1 cellular context compared by ENCODE assay signal in the genomic region with DNA sequence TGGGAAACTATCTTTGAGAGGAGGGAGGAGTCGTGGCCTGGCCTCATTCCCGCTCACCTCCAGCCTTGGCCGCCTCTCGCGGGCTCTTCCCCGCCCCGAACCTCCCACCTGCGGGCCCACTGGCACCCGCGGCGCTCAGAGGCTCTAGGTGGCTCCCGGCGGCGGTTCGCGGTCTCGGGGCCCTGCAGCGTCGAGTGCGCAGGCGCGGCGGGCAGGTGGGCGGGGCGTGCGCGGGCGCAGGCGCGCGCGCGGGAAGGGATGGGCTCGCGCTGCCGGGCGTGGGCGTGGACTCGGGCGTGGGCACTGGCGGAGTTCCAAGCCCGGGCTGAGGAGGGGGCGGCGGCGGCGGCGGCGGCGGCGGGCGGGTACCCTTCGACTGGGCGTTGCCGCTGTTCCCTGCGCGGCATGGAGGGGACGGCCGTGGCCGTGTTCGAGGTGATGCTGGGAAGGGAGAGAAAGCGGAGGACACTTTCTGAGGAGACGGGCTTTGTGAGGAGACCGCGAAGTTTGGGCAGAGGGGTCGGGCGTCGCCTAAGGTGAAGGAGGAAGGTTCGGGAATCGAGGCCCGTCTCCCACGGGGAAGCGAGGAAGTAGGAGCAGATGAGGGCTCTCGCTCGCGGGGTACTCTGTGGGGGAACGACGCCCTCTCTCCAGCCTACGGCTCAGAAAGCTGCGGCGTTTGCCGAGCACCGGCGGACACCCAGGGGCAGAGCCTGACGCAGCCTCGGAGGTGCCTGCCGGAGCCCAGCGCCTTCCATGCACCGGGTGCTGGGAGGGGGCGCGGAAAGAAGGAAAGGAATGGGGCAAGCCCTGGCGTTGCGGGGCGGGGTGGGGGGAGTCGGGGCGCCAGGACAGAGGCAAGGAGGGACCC.
TF ChIP-seq lines count a peak whose summit lies in the region.

No MANE protein-coding gene starts in this region.

TF ChIP-seq in HepG2, 621 proteins besides CTCF, POLR2A, EP300 and RAD21 (continued from another document and continues in another):
- 0 out of 2 replicates have a peak, but pooled peaks have one; percentile 1 for TF ChIP-seq NR2C2 (CRISPR knock-in tag; IDR thresholded peaks at IDR 0.05; ENCODE audit: borderline replicate concordance)
- TF ChIP-seq ZNF552 (CRISPR knock-in tag; IDR thresholded peaks at IDR 0.05; ENCODE audit: borderline replicate concordance), result no peak
- TF ChIP-seq TBX2 (CRISPR knock-in tag; IDR thresholded peaks at IDR 0.05; ENCODE audit: borderline replicate concordance), result no peak
- TF ChIP-seq MED8 (CRISPR knock-in tag; IDR thresholded peaks at IDR 0.05; ENCODE audit: insufficient replicate concordance), result no peak
- TF ChIP-seq ZNF746 (CRISPR knock-in tag; IDR thresholded peaks at IDR 0.05), result peak; percentile 51; the same call in 1 of the 2 replicates
- TF ChIP-seq, protein P1, sequence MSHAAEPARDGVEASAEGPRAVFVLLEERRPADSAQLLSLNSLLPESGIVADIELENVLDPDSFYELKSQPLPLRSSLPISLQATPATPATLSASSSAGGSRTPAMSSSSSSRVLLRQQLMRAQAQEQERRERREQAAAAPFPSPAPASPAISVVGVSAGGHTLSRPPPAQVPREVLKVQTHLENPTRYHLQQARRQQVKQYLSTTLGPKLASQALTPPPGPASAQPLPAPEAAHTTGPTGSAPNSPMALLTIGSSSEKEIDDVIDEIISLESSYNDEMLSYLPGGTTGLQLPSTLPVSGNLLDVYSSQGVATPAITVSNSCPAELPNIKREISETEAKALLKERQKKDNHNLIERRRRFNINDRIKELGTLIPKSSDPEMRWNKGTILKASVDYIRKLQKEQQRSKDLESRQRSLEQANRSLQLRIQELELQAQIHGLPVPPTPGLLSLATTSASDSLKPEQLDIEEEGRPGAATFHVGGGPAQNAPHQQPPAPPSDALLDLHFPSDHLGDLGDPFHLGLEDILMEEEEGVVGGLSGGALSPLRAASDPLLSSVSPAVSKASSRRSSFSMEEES (CRISPR knock-in tag; IDR thresholded peaks at IDR 0.05), result no peak
- TF ChIP-seq KDM2A (CRISPR knock-in tag; IDR thresholded peaks at IDR 0.05; ENCODE audit: borderline replicate concordance, low read depth), result peak; percentile 82; the same call in 1 of the 2 replicates
- TF ChIP-seq HNRNPK (IDR thresholded peaks at IDR 0.05; ENCODE audit: low read depth, low read length, poor library complexity, severe bottlenecking), result peak; percentile 10
- TF ChIP-seq NR2F1 (CRISPR knock-in tag; IDR thresholded peaks at IDR 0.05), result no peak
- no peak for TF ChIP-seq LCORL (IDR thresholded peaks at IDR 0.05)
- TF ChIP-seq LCORL (CRISPR knock-in tag; IDR thresholded peaks at IDR 0.05), result no peak
- TF ChIP-seq ZNF790 (CRISPR knock-in tag; IDR thresholded peaks at IDR 0.05; ENCODE audit: borderline replicate concordance), result peak; percentile 60; the same call in 1 of the 2 replicates
- TF ChIP-seq DNMT3B (CRISPR knock-in tag; conservative IDR thresholded peaks at IDR 0.05), result no peak
- TF ChIP-seq, protein P2, sequence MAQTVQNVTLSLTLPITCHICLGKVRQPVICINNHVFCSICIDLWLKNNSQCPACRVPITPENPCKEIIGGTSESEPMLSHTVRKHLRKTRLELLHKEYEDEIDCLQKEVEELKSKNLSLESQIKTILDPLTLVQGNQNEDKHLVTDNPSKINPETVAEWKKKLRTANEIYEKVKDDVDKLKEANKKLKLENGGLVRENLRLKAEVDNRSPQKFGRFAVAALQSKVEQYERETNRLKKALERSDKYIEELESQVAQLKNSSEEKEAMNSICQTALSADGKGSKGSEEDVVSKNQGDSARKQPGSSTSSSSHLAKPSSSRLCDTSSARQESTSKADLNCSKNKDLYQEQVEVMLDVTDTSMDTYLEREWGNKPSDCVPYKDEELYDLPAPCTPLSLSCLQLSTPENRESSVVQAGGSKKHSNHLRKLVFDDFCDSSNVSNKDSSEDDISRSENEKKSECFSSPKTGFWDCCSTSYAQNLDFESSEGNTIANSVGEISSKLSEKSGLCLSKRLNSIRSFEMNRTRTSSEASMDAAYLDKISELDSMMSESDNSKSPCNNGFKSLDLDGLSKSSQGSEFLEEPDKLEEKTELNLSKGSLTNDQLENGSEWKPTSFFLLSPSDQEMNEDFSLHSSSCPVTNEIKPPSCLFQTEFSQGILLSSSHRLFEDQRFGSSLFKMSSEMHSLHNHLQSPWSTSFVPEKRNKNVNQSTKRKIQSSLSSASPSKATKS (CRISPR knock-in tag; IDR thresholded peaks at IDR 0.05), result no peak
- TF ChIP-seq, protein P3, sequence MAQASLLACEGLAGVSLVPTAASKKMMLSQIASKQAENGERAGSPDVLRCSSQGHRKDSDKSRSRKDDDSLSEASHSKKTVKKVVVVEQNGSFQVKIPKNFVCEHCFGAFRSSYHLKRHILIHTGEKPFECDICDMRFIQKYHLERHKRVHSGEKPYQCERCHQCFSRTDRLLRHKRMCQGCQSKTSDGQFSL (CRISPR knock-in tag; IDR thresholded peaks at IDR 0.05), result no peak
- TF ChIP-seq NR2F2 (IDR thresholded peaks at IDR 0.05; ENCODE audit: borderline replicate concordance, low read depth), result no peak
- TF ChIP-seq, protein P4, sequence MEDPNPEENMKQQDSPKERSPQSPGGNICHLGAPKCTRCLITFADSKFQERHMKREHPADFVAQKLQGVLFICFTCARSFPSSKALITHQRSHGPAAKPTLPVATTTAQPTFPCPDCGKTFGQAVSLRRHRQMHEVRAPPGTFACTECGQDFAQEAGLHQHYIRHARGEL (CRISPR knock-in tag; IDR thresholded peaks at IDR 0.05), result no peak
- no peak for TF ChIP-seq CC2D1A (CRISPR knock-in tag; IDR thresholded peaks at IDR 0.05)
- TF ChIP-seq ISX (CRISPR knock-in tag; conservative IDR thresholded peaks at IDR 0.05), result no peak
- TF ChIP-seq, protein P5, sequence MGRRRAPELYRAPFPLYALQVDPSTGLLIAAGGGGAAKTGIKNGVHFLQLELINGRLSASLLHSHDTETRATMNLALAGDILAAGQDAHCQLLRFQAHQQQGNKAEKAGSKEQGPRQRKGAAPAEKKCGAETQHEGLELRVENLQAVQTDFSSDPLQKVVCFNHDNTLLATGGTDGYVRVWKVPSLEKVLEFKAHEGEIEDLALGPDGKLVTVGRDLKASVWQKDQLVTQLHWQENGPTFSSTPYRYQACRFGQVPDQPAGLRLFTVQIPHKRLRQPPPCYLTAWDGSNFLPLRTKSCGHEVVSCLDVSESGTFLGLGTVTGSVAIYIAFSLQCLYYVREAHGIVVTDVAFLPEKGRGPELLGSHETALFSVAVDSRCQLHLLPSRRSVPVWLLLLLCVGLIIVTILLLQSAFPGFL (CRISPR knock-in tag; IDR thresholded peaks at IDR 0.05), result no peak
- TF ChIP-seq NKX3-1 (CRISPR knock-in tag; IDR thresholded peaks at IDR 0.05), result no peak
- 0 out of 2 replicates have a peak, but pooled peaks have one; percentile 24 for TF ChIP-seq ZBTB7B (CRISPR knock-in tag; IDR thresholded peaks at IDR 0.05)
- TF ChIP-seq ATF7-NPFF (CRISPR knock-in tag; IDR thresholded peaks at IDR 0.05; ENCODE audit: low read depth), result peak; percentile 86; the same call in 1 of the 2 replicates
- TF ChIP-seq ZNF577 (CRISPR knock-in tag; IDR thresholded peaks at IDR 0.05; ENCODE audit: borderline replicate concordance, low read depth), result no peak
- no peak for TF ChIP-seq ZNF720 (CRISPR knock-in tag; IDR thresholded peaks at IDR 0.05)
- TF ChIP-seq STAG1 (CRISPR knock-in tag; IDR thresholded peaks at IDR 0.05), result no peak
- TF ChIP-seq ZNF496 (CRISPR knock-in tag; IDR thresholded peaks at IDR 0.05; ENCODE audit: insufficient replicate concordance), result no peak
- TF ChIP-seq MTF2 (CRISPR knock-in tag; IDR thresholded peaks at IDR 0.05; ENCODE audit: borderline replicate concordance), result no peak
- no peak for TF ChIP-seq PHB2 (IDR thresholded peaks at IDR 0.05; ENCODE audit: partially characterized antibody)
- TF ChIP-seq, protein P6, sequence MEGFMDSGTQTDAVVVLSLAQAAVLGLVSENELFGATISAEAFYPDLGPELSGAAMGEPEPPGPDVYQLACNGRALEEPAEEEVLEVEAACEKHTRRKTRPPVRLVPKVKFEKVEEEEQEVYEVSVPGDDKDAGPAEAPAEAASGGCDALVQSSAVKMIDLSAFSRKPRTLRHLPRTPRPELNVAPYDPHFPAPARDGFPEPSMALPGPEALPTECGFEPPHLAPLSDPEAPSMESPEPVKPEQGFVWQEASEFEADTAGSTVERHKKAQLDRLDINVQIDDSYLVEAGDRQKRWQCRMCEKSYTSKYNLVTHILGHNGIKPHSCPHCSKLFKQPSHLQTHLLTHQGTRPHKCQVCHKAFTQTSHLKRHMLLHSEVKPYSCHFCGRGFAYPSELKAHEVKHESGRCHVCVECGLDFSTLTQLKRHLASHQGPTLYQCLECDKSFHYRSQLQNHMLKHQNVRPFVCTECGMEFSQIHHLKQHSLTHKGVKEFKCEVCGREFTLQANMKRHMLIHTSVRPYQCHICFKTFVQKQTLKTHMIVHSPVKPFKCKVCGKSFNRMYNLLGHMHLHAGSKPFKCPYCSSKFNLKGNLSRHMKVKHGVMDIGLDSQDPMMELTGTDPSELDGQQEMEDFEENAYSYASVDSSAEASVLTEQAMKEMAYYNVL (CRISPR knock-in tag; IDR thresholded peaks at IDR 0.05; ENCODE audit: borderline replicate concordance), result no peak
- no peak for TF ChIP-seq TEAD2 (CRISPR knock-in tag; IDR thresholded peaks at IDR 0.05)
- TF ChIP-seq ZMYM4 (CRISPR knock-in tag; IDR thresholded peaks at IDR 0.05), result peak; percentile 26; the same call in 1 of the 2 replicates
- TF ChIP-seq MAFK (conservative IDR thresholded peaks at IDR 0.05 in 1 of 2, IDR thresholded peaks at IDR 0.05 in 1 of 2; ENCODE audit: low read length in 2 of 2), result no peak
- TF ChIP-seq FIP1L1 (IDR thresholded peaks at IDR 0.05; ENCODE audit: borderline replicate concordance, insufficient read depth, low read depth, low read length), result no peak
- TF ChIP-seq, protein P7, sequence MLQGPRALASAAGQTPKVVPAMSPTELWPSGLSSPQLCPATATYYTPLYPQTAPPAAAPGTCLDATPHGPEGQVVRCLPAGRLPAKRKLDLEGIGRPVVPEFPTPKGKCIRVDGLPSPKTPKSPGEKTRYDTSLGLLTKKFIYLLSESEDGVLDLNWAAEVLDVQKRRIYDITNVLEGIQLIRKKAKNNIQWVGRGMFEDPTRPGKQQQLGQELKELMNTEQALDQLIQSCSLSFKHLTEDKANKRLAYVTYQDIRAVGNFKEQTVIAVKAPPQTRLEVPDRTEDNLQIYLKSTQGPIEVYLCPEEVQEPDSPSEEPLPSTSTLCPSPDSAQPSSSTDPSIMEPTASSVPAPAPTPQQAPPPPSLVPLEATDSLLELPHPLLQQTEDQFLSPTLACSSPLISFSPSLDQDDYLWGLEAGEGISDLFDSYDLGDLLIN (CRISPR knock-in tag; IDR thresholded peaks at IDR 0.05; ENCODE audit: borderline replicate concordance), result no peak
- TF ChIP-seq ZNF776 (CRISPR knock-in tag; IDR thresholded peaks at IDR 0.05), result peak; percentile 48; the same call in 1 of the 2 replicates
- TF ChIP-seq ZNF724P (CRISPR knock-in tag; IDR thresholded peaks at IDR 0.05; ENCODE audit: borderline replicate concordance), result peak; percentile 87
- TF ChIP-seq KDM3A (CRISPR knock-in tag; IDR thresholded peaks at IDR 0.05; ENCODE audit: low read depth), result 0 out of 2 replicates have a peak, but pooled peaks have one; percentile 36
- TF ChIP-seq TAF1 (CRISPR knock-in tag; IDR thresholded peaks at IDR 0.05), result peak; percentile 80
- TF ChIP-seq, protein P8, sequence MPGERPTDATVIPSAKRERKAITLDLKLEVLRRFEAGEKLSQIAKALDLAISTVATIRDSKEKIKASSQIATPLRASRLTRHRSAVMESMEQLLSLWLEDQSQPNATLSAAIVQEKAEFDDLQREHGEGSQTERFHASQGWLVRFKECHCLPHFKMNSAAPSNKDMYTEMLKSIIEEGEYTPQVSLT (CRISPR knock-in tag; IDR thresholded peaks at IDR 0.05; ENCODE audit: borderline replicate concordance, low read depth), result no peak
- peak; percentile 77 for TF ChIP-seq HDAC1 (CRISPR knock-in tag; IDR thresholded peaks at IDR 0.05)
- TF ChIP-seq, protein P9, sequence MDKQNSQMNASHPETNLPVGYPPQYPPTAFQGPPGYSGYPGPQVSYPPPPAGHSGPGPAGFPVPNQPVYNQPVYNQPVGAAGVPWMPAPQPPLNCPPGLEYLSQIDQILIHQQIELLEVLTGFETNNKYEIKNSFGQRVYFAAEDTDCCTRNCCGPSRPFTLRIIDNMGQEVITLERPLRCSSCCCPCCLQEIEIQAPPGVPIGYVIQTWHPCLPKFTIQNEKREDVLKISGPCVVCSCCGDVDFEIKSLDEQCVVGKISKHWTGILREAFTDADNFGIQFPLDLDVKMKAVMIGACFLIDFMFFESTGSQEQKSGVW (CRISPR knock-in tag; IDR thresholded peaks at IDR 0.05; ENCODE audit: borderline replicate concordance), result 0 out of 2 replicates have a peak, but pooled peaks have one; percentile 39
- TF ChIP-seq DNMT1 (CRISPR knock-in tag; IDR thresholded peaks at IDR 0.05), result 0 out of 2 replicates have a peak, but pooled peaks have one; percentile 36
- peak; percentile 74 for TF ChIP-seq ZNF563 (CRISPR knock-in tag; IDR thresholded peaks at IDR 0.05)
- TF ChIP-seq, protein P10, sequence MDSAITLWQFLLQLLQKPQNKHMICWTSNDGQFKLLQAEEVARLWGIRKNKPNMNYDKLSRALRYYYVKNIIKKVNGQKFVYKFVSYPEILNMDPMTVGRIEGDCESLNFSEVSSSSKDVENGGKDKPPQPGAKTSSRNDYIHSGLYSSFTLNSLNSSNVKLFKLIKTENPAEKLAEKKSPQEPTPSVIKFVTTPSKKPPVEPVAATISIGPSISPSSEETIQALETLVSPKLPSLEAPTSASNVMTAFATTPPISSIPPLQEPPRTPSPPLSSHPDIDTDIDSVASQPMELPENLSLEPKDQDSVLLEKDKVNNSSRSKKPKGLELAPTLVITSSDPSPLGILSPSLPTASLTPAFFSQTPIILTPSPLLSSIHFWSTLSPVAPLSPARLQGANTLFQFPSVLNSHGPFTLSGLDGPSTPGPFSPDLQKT (CRISPR knock-in tag; IDR thresholded peaks at IDR 0.05; ENCODE audit: borderline replicate concordance), result no peak
- TF ChIP-seq, protein P11, sequence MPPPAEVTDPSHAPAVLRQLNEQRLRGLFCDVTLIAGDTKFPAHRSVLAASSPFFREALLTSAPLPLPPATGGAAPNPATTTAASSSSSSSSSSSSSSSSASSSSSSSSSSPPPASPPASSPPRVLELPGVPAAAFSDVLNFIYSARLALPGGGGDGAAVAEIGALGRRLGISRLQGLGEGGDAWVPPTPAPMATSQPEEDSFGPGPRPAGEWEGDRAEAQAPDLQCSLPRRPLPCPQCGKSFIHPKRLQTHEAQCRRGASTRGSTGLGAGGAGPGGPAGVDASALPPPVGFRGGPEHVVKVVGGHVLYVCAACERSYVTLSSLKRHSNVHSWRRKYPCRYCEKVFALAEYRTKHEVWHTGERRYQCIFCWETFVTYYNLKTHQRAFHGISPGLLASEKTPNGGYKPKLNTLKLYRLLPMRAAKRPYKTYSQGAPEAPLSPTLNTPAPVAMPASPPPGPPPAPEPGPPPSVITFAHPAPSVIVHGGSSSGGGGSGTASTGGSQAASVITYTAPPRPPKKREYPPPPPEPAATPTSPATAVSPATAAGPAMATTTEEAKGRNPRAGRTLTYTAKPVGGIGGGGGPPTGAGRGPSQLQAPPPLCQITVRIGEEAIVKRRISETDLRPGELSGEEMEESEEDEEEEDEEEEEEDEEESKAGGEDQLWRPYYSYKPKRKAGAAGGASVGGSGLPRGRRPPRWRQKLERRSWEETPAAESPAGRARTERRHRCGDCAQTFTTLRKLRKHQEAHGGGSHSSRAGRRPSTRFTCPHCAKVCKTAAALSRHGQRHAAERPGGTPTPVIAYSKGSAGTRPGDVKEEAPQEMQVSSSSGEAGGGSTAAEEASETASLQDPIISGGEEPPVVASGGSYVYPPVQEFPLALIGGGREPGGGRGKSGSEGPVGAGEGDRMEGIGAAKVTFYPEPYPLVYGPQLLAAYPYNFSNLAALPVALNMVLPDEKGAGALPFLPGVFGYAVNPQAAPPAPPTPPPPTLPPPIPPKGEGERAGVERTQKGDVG (CRISPR knock-in tag; IDR thresholded peaks at IDR 0.05; ENCODE audit: borderline replicate concordance), result no peak
- TF ChIP-seq ZFP1 (CRISPR knock-in tag; IDR thresholded peaks at IDR 0.05), result no peak
